Comparison of ENCODE assay signal across 24 cellular contexts in genomic region chr14:78245238-78245637, GRCh38.
"Had no signal": no experiment of that assay in that cellular context is flagged by ENCODE, and none has a peak within 500 bp of the region (broad histone marks: within the 10 kb centered on the region; RNA-seq: fewer than 3 reads in every experiment).

No MANE protein-coding gene starts in this region.

- H3K4me1 Mint-ChIP-seq: activated naive CD8-positive, alpha-beta T cell treated with anti-CD3 and anti-CD28 coated beads, Interleukin-2, amount 10 ng/mL, durations not matched to agents 7 days and 5 days; central memory CD8-positive, alpha-beta T cell; immature natural killer cell; memory B cell; stimulated activated naive CD8-positive, alpha-beta T cell treated with anti-CD3 and anti-CD28 coated beads, Interleukin-15, amount 100 ng/mL, for 72 hours had no signal

- H3K4me3 ChIP-seq: breast epithelium, dorsolateral prefrontal cortex, hepatocyte had no signal

- H3K4me3 Mint-ChIP-seq: activated CD4-positive, alpha-beta memory T cell treated with anti-CD3 and anti-CD28 coated beads for 36 hours; activated naive CD4-positive, alpha-beta T cell treated with anti-CD3 and anti-CD28 coated beads for 36 hours; activated naive CD8-positive, alpha-beta T cell treated with anti-CD3 and anti-CD28 coated beads, Interleukin-2, amount 10 ng/mL, durations not matched to agents 7 days and 5 days; activated T-cell treated with anti-CD3 and anti-CD28 coated beads, Interleukin-2, amount 50 U/mL, for 72 hours; central memory CD8-positive, alpha-beta T cell; effector memory CD8-positive, alpha-beta T cell; immature natural killer cell; memory B cell; nephron progenitor cell; stimulated activated naive CD8-positive, alpha-beta T cell treated with anti-CD3 and anti-CD28 coated beads, Interleukin-15, amount 100 ng/mL, for 72 hours; type B pancreatic cell had no signal

- H3K27ac ChIP-seq: breast epithelium, dorsolateral prefrontal cortex, hepatocyte, parathyroid adenoma had no signal

- H3K36me3 ChIP-seq: breast epithelium had no signal

- H3K9me3 Mint-ChIP-seq: activated CD4-positive, alpha-beta memory T cell treated with anti-CD3 and anti-CD28 coated beads for 36 hours; activated naive CD4-positive, alpha-beta T cell treated with anti-CD3 and anti-CD28 coated beads for 36 hours; activated naive CD8-positive, alpha-beta T cell treated with anti-CD3 and anti-CD28 coated beads, Interleukin-2, amount 10 ng/mL, durations not matched to agents 7 days and 5 days; activated T-cell treated with anti-CD3 and anti-CD28 coated beads, Interleukin-2, amount 50 U/mL, for 72 hours; central memory CD8-positive, alpha-beta T cell; effector memory CD8-positive, alpha-beta T cell; memory B cell; nephron progenitor cell; stimulated activated naive CD8-positive, alpha-beta T cell treated with anti-CD3 and anti-CD28 coated beads, Interleukin-15, amount 100 ng/mL, for 72 hours; type B pancreatic cell had no signal

- H3K9me3 ChIP-seq: breast epithelium had no signal

- ATAC-seq: activated T-cell treated with anti-CD3 and anti-CD28 coated beads, Interleukin-2, amount 50 U/mL, for 72 hours; effector memory CD8-positive, alpha-beta T cell; esophagus mucosa; left ventricle myocardium superior; right cardiac atrium; stimulated activated naive CD8-positive, alpha-beta T cell treated with anti-CD3 and anti-CD28 coated beads, Interleukin-15, amount 100 ng/mL, for 72 hours had no signal

- H3K27me3 Mint-ChIP-seq: activated CD4-positive, alpha-beta memory T cell treated with anti-CD3 and anti-CD28 coated beads for 36 hours; activated naive CD8-positive, alpha-beta T cell treated with anti-CD3 and anti-CD28 coated beads, Interleukin-2, amount 10 ng/mL, durations not matched to agents 7 days and 5 days; central memory CD8-positive, alpha-beta T cell; effector memory CD8-positive, alpha-beta T cell; memory B cell; stimulated activated naive CD8-positive, alpha-beta T cell treated with anti-CD3 and anti-CD28 coated beads, Interleukin-15, amount 100 ng/mL, for 72 hours had no signal

- H3K36me3 Mint-ChIP-seq: activated CD4-positive, alpha-beta memory T cell treated with anti-CD3 and anti-CD28 coated beads for 36 hours; activated naive CD8-positive, alpha-beta T cell treated with anti-CD3 and anti-CD28 coated beads, Interleukin-2, amount 10 ng/mL, durations not matched to agents 7 days and 5 days; immature natural killer cell; memory B cell; type B pancreatic cell had no signal

- H3K27ac Mint-ChIP-seq: activated CD4-positive, alpha-beta memory T cell treated with anti-CD3 and anti-CD28 coated beads for 36 hours; activated naive CD4-positive, alpha-beta T cell treated with anti-CD3 and anti-CD28 coated beads for 36 hours; activated naive CD8-positive, alpha-beta T cell treated with anti-CD3 and anti-CD28 coated beads, Interleukin-2, amount 10 ng/mL, durations not matched to agents 7 days and 5 days; activated T-cell treated with anti-CD3 and anti-CD28 coated beads, Interleukin-2, amount 50 U/mL, for 72 hours; effector memory CD8-positive, alpha-beta T cell; immature natural killer cell; memory B cell; nephron progenitor cell; stimulated activated naive CD8-positive, alpha-beta T cell treated with anti-CD3 and anti-CD28 coated beads, Interleukin-15, amount 100 ng/mL, for 72 hours; type B pancreatic cell had no signal

- H3K4me1 ChIP-seq: breast epithelium, parathyroid adenoma had no signal

- DNase-seq: activated CD4-positive, alpha-beta memory T cell treated with anti-CD3 and anti-CD28 coated beads for 36 hours; activated CD4-positive, alpha-beta T cell treated with anti-CD3 and anti-CD28 coated beads for 48 hours; activated effector memory CD4-positive, alpha-beta T cell treated with Interleukin-2 at 50 U/mL for 16 hours; activated naive CD4-positive, alpha-beta T cell treated with anti-CD3 and anti-CD28 coated beads for 36 hours; activated naive CD8-positive, alpha-beta T cell treated with anti-CD3 and anti-CD28 coated beads, Interleukin-2, amount 10 ng/mL, durations not matched to agents 7 days and 5 days; activated T-cell treated with anti-CD3 and anti-CD28 coated beads, Interleukin-2, amount 50 U/mL, for 72 hours; amniotic stem cell; dorsolateral prefrontal cortex; effector memory CD8-positive, alpha-beta T cell; glutamatergic neuron; immature natural killer cell; left ventricle myocardium superior; nephron progenitor cell; right cardiac atrium; stimulated activated CD4-positive, alpha-beta T cell treated with anti-CD3 and anti-CD28 coated beads, Interleukin-4, amount 100 ng/mL, for 4 hours; stimulated activated naive CD8-positive, alpha-beta T cell treated with anti-CD3 and anti-CD28 coated beads, Interleukin-15, amount 100 ng/mL, for 72 hours; T-helper 2 cell had no signal

- H3K27me3 ChIP-seq: breast epithelium, dorsolateral prefrontal cortex, hepatocyte had no signal
